In genomic region chrX:134186362-134187121, GRCh38 we compare ENCODE assay signal across 8 cellular contexts. TPM values are rescaled to one million over a fixed set of nuclear protein-coding genes. Genes with fewer than 3 reads are reported as not detected.
DNase-seq lines count a peak whose midpoint lies in the region; ATAC-seq and TF ChIP-seq lines count a peak whose summit lies in the region.

No MANE protein-coding gene starts in this region.

- no peak overlapping the region for H3K4me3 ChIP-seq in ascending aorta

- no peaks in the 10 kb centered on the region for H3K4me1 ChIP-seq in ascending aorta

- ATAC-seq in GM18909 (IDR thresholded peaks at IDR 0.05; ENCODE audit: poor library complexity, unreplicated experiment) (peak; percentile 92), HG03097 (IDR thresholded peaks at IDR 0.05; ENCODE audit: low FRiP score, unreplicated experiment) (peak; percentile 74)

- intact Hi-C loops in ascending aorta (cut with DNase I) = no loop called here

- H3K36me3 ChIP-seq in ascending aorta = no peaks in the 10 kb centered on the region

- DNase-seq in UCSD-AML1 (lab: John Stamatoyannopoulos, UW; ENCODE audit: unreplicated experiment) = peak; percentile 33
- peak; percentile 24 for DNase-seq in iPS-NIHi7 (ENCODE audit: extremely low spot score)
- no peak for DNase-seq in NCI-H524 treated with DMSO at 0.1 percent for 48 hours (lab: John Stamatoyannopoulos, UW)
- DNase-seq in NCI-H774 (lab: John Stamatoyannopoulos, UW) = no peak
- no peak for DNase-seq in ascending aorta (ENCODE audit: low spot score in 2 of 2)
- no peak for DNase-seq in HK-2 (ENCODE audit: unreplicated experiment)

- no peaks in the 10 kb centered on the region for H3K27me3 ChIP-seq in ascending aorta

- no peak for TF ChIP-seq CTCF in ascending aorta (IDR thresholded peaks at IDR 0.05)

- H3K27ac ChIP-seq in ascending aorta = no peak overlapping the region

- no peaks in the 10 kb centered on the region for H3K9me3 ChIP-seq in ascending aorta

RNA-seq across cellular contexts. Expression of gene CCDC160, which starts 50.4 kb away (rescaled TPM):
- total RNA-seq in ascending aorta = not detected

Comparison
In these comparisons a context has a peak if more than half of its experiments do, and no peak if none do; other contexts are left out.
1. DNase-seq: peak in UCSD-AML1 (single experiment) and iPS-NIHi7 (single experiment); none in NCI-H524 treated with DMSO at 0.1 percent for 48 hours (single experiment), NCI-H774 (single experiment), ascending aorta (0 of 2) and HK-2 (single experiment).